30 cellular contexts compared by ENCODE assay signal in genomic region chr4:143424276-143424675, GRCh38.
DNase-seq lines count a peak whose midpoint lies in the region; ATAC-seq, FAIRE-seq and TF ChIP-seq lines count a peak whose summit lies in the region.
"Had no signal": no experiment of that assay in that cellular context is flagged by ENCODE, and none has a peak within 500 bp of the region (broad histone marks: within the 10 kb centered on the region; RNA-seq: fewer than 3 reads in every experiment).

No MANE protein-coding gene starts in this region.

- no peak for ATAC-seq in upper lobe of right lung
- ATAC-seq: HCT116, left lung, sciatic nerve had no signal

- DNase-seq in OCI-LY7 (ENCODE audit: low spot score), result no peak
- peak; percentile 68 for DNase-seq in fibroblast of peridontal ligament (ENCODE audit: extremely low read depth)
- no peak for DNase-seq in smooth muscle cell (lab: John Stamatoyannopoulos, UW; ENCODE audit: unreplicated experiment)
- DNase-seq in upper lobe of right lung, result no peak
- DNase-seq in activated effector memory CD4-positive, alpha-beta T cell treated with Interleukin-2 at 50 U/mL for 16 hours, result no peak
- no peak for DNase-seq in effector memory CD4-positive, alpha-beta T cell
- DNase-seq: activated CD4-positive, alpha-beta memory T cell treated with anti-CD3 and anti-CD28 coated beads, Interleukin-2, amount 10 ng/mL, durations not matched to agents 7 days and 5 days; activated CD4-positive, alpha-beta T cell treated with anti-CD3 and anti-CD28 coated beads for 1 hour; activated CD8-positive, alpha-beta memory T cell treated with anti-CD3 and anti-CD28 coated beads, Interleukin-2, amount 50 U/mL, for 48 hours; activated naive CD4-positive, alpha-beta T cell treated with anti-CD3 and anti-CD28 coated beads, Interleukin-2, amount 10 ng/mL, durations not matched to agents 7 days and 5 days; amygdala; C1 segment of cervical spinal cord; DMS153; effector CD8-positive, alpha-beta T cell; GF-D8; islet precursor cell; left lung; mesendoderm; NCI-H1930; NCI-H526; posterior cingulate gyrus; SIG-M5; stimulated activated CD4-positive, alpha-beta T cell treated with anti-CD3 and anti-CD28 coated beads, Interleukin-4, amount 100 ng/mL, for 24 hours had no signal

- H3K27ac ChIP-seq in OCI-LY7 (ENCODE audit: low read depth, low read length, poor library complexity, severe bottlenecking) (peak overlapping the region; percentile 55), smooth muscle cell (ENCODE audit: low read depth) (peak overlapping the region; percentile 33), upper lobe of right lung (no peak overlapping the region)
- no peak overlapping the region for H3K27ac ChIP-seq in effector memory CD4-positive, alpha-beta T cell (ENCODE audit: insufficient read depth, low read length, poor library complexity, severe bottlenecking)
- H3K27ac ChIP-seq: breast epithelium, epithelial cell of prostate, left lung, neural progenitor cell had no signal

- H2AFZ ChIP-seq in OCI-LY7 (ENCODE audit: low read length) (no peak overlapping the region), smooth muscle cell (ENCODE audit: low read depth) (no peak overlapping the region)
- H2AFZ ChIP-seq: neural progenitor cell had no signal

- H3K4me1 ChIP-seq in OCI-LY7 (ENCODE audit: insufficient read depth, low read length, poor library complexity, severe bottlenecking) (peaks cover 71% of the 10 kb centered on the region), smooth muscle cell (ENCODE audit: low read depth) (no peaks in the 10 kb centered on the region), upper lobe of right lung (no peaks in the 10 kb centered on the region)
- no peaks in the 10 kb centered on the region for H3K4me1 ChIP-seq in effector memory CD4-positive, alpha-beta T cell (ENCODE audit: control insufficient read depth, insufficient read depth, low read length, poor library complexity, severe bottlenecking)
- H3K4me1 ChIP-seq: breast epithelium, left lung, neural progenitor cell had no signal

- FAIRE-seq in G401.6 (lab: Jason Lieb, UNC), result peak; percentile 36

- H3K9me3 ChIP-seq in OCI-LY7 (ENCODE audit: low read length) (peaks cover 6% of the 10 kb centered on the region; the same call in 1 of the 2 replicates), smooth muscle cell (replicated peaks; ENCODE audit: low read depth) (peaks cover under 1% of the 10 kb centered on the region), upper lobe of right lung (no peaks in the 10 kb centered on the region)
- no peaks in the 10 kb centered on the region for H3K9me3 ChIP-seq in effector memory CD4-positive, alpha-beta T cell (ENCODE audit: control insufficient read depth, low read length)

- POLR2A ChIA-PET in OCI-LY7 (lab: Charles Lee), result interaction anchor here (0.7 to 4.1 kb wide), 10 partner anchors 9 to 51 kb away, joined by 3 to 32 read pairs (median 5); no protein-coding TSS in a partner anchor

- no TSS peak for BruUV-seq in OCI-LY7 (replicated peaks; lab: Mats Ljungman, UMichigan)

- no peaks in the 10 kb centered on the region for H3K9me2 ChIP-seq in OCI-LY7 (ENCODE audit: insufficient read depth, low read length)

- H3K36me3 ChIP-seq in OCI-LY7 (ENCODE audit: insufficient read depth, low read length) (peaks cover 73% of the 10 kb centered on the region), smooth muscle cell (ENCODE audit: low read depth) (peaks cover 1% of the 10 kb centered on the region), upper lobe of right lung (no peaks in the 10 kb centered on the region)
- H3K36me3 ChIP-seq in effector memory CD4-positive, alpha-beta T cell (ENCODE audit: control insufficient read depth, insufficient read depth, low read length), result no peaks in the 10 kb centered on the region
- H3K36me3 ChIP-seq: breast epithelium, neural progenitor cell had no signal

- no peaks in the 10 kb centered on the region for H3F3A ChIP-seq in smooth muscle cell (ENCODE audit: low read depth)

- H3K27me3 ChIP-seq in smooth muscle cell (ENCODE audit: low read depth) (no peaks in the 10 kb centered on the region), upper lobe of right lung (no peaks in the 10 kb centered on the region)
- H3K27me3 ChIP-seq in effector memory CD4-positive, alpha-beta T cell (replicated peaks; ENCODE audit: control insufficient read depth, insufficient read depth, low read length, poor library complexity, severe bottlenecking), result no peaks in the 10 kb centered on the region
- H3K27me3 ChIP-seq: breast epithelium, left lung, neural progenitor cell, tibial nerve had no signal

- TF ChIP-seq CTCF in OCI-LY7 (conservative IDR thresholded peaks at IDR 0.05; ENCODE audit: low read length) (no peak), smooth muscle cell (IDR thresholded peaks at IDR 0.05; ENCODE audit: borderline replicate concordance, insufficient read depth, poor library complexity, severe bottlenecking) (no peak), upper lobe of right lung (IDR thresholded peaks at IDR 0.05) (no peak)

- H3K4me2 ChIP-seq in OCI-LY7 (ENCODE audit: low read length), result no peak overlapping the region
- H3K4me2 ChIP-seq in smooth muscle cell, result no peak overlapping the region
- H3K4me2 ChIP-seq: neural progenitor cell had no signal

- no peak overlapping the region for H3K4me3 ChIP-seq in OCI-LY7 (ENCODE audit: low read depth, low read length, poor library complexity, severe bottlenecking)
- no peak overlapping the region for H3K4me3 ChIP-seq in smooth muscle cell
- no peak overlapping the region for H3K4me3 ChIP-seq in upper lobe of right lung
- no peak overlapping the region for H3K4me3 ChIP-seq in effector memory CD4-positive, alpha-beta T cell (ENCODE audit: insufficient read depth, low read depth, low read length, poor library complexity, severe bottlenecking)
- H3K4me3 ChIP-seq: breast epithelium, left lung, neural progenitor cell, tibial nerve had no signal

- H4K20me1 ChIP-seq in OCI-LY7 (ENCODE audit: insufficient read depth, low read length) (no peaks in the 10 kb centered on the region), smooth muscle cell (ENCODE audit: low read depth) (no peaks in the 10 kb centered on the region)

- no peak overlapping the region for H3K9ac ChIP-seq in smooth muscle cell (ENCODE audit: low read depth)
- H3K9ac ChIP-seq: neural progenitor cell had no signal

- CTCF ChIA-PET in OCI-LY7 (lab: Charles Lee; ENCODE audit: unreplicated experiment), result no interaction called here

- intact Hi-C loops in OCI-LY7 (cut with micrococcal nuclease; ENCODE audit: unreplicated experiment) (no loop called here), upper lobe of right lung (cut with DNase I) (no loop called here)

- peaks cover 71% of the 10 kb centered on the region for H3K79me2 ChIP-seq in OCI-LY7 (ENCODE audit: insufficient read depth, low read depth, low read length)
- H3K79me2 ChIP-seq in smooth muscle cell (ENCODE audit: low read depth), result no peaks in the 10 kb centered on the region

Comparison
In these comparisons a context has a peak if more than half of its experiments do, and no peak if none do; other contexts are left out.
1. H3K27ac ChIP-seq: peak in OCI-LY7 (single experiment) and smooth muscle cell (single experiment); none in upper lobe of right lung (single experiment) and effector memory CD4-positive, alpha-beta T cell (single experiment).